ENCODE assay signal across 14 cellular contexts in the genomic region with DNA sequence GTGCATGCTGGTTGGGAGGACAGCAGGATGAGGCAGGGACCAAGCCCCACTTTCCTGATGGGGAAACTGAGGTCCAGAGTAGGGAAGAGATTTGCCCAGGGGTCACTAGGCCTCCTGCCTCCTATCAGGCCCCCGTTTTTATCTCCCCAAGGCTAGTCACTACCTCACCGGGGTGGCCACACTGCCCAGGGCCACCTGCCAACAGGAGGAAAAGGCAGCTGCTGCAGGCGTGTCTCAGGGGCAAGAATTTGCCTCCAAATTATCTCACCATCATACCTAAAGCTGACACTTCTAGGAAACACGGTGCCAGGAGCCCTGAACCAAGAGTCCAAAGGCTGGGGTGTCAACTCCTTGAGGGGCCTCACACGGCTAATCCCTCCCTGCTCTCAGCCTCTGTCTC. TPM values are rescaled to one million over a fixed set of nuclear protein-coding genes. Genes with fewer than 3 reads are reported as not detected.
DNase-seq lines count a peak whose midpoint lies in the region; ATAC-seq and TF ChIP-seq lines count a peak whose summit lies in the region.
"Had no signal": no experiment of that assay in that cellular context is flagged by ENCODE, and none has a peak within 500 bp of the region (broad histone marks: within the 10 kb centered on the region; RNA-seq: fewer than 3 reads in every experiment).

No MANE protein-coding gene starts in this region.

- H3K27ac Mint-ChIP-seq in T-helper 17 cell: peak overlapping the region; percentile 37
- H3K27ac Mint-ChIP-seq in stimulated activated effector memory CD8-positive, alpha-beta T cell treated with anti-CD3 and anti-CD28 coated beads, Interleukin-12 subunit alpha, Interleukin-12 subunit beta, amount 100 ng/mL, for 72 hours: peak overlapping the region; percentile 18
- H3K27ac Mint-ChIP-seq in glutamatergic neuron (ENCODE audit: unreplicated experiment): no peak overlapping the region

- H3K27ac ChIP-seq in right cardiac atrium (ENCODE audit: low read length): no peak overlapping the region
- H3K27ac ChIP-seq: RWPE1, SK-N-MC had no signal

- no peaks in the 10 kb centered on the region for H3K27me3 ChIP-seq in right cardiac atrium (ENCODE audit: control insufficient read depth, insufficient read depth)
- H3K27me3 ChIP-seq: MG63 had no signal

- H3K9me3 Mint-ChIP-seq in stimulated activated effector memory CD8-positive, alpha-beta T cell treated with anti-CD3 and anti-CD28 coated beads, Interleukin-12 subunit alpha, Interleukin-12 subunit beta, amount 100 ng/mL, for 72 hours: no peaks in the 10 kb centered on the region
- no peaks in the 10 kb centered on the region for H3K9me3 Mint-ChIP-seq in glutamatergic neuron (ENCODE audit: unreplicated experiment)

- no peak for TF ChIP-seq CTCF in glutamatergic neuron (IDR thresholded peaks at IDR 0.05; ENCODE audit: partially characterized antibody, unreplicated experiment)

- H3K4me3 Mint-ChIP-seq in T-helper 17 cell (no peak overlapping the region), glutamatergic neuron (ENCODE audit: unreplicated experiment) (no peak overlapping the region)
- no peak overlapping the region for H3K4me3 Mint-ChIP-seq in stimulated activated effector memory CD8-positive, alpha-beta T cell treated with anti-CD3 and anti-CD28 coated beads, Interleukin-12 subunit alpha, Interleukin-12 subunit beta, amount 100 ng/mL, for 72 hours

- ATAC-seq in Right ventricle myocardium superior (ENCODE audit: poor library complexity) (no peak), right cardiac atrium (no peak), T-helper 17 cell (no peak), left lobe of liver (peak; percentile 16), GM19351 (IDR thresholded peaks at IDR 0.05; ENCODE audit: unreplicated experiment) (no peak)
- ATAC-seq in stimulated activated effector memory CD8-positive, alpha-beta T cell treated with anti-CD3 and anti-CD28 coated beads, Interleukin-12 subunit alpha, Interleukin-12 subunit beta, amount 100 ng/mL, for 72 hours: no peak

- intact Hi-C loops in Right ventricle myocardium superior (cut with DNase I): loop anchor here (2.0 kb wide), 1 partner anchor 61 kb away; no protein-coding TSS in a partner anchor
- intact Hi-C loops in right cardiac atrium (cut with DNase I): loop anchor here (2.0 to 10.0 kb wide), 4 partner anchors 59 to 143 kb away; a partner anchor contains a TSS

- H3K36me3 Mint-ChIP-seq in T-helper 17 cell (ENCODE audit: low read depth) (no peaks in the 10 kb centered on the region), glutamatergic neuron (ENCODE audit: unreplicated experiment) (no peaks in the 10 kb centered on the region)
- H3K36me3 Mint-ChIP-seq in stimulated activated effector memory CD8-positive, alpha-beta T cell treated with anti-CD3 and anti-CD28 coated beads, Interleukin-12 subunit alpha, Interleukin-12 subunit beta, amount 100 ng/mL, for 72 hours: no peaks in the 10 kb centered on the region

- no peak overlapping the region for H3K4me3 ChIP-seq in right cardiac atrium (ENCODE audit: low read length)
- H3K4me3 ChIP-seq: MG63, SK-N-MC had no signal

- peaks cover 4% of the 10 kb centered on the region for H3K27me3 Mint-ChIP-seq in T-helper 17 cell
- H3K27me3 Mint-ChIP-seq in glutamatergic neuron (ENCODE audit: unreplicated experiment): peaks cover 6% of the 10 kb centered on the region

- H3K9me3 ChIP-seq in right cardiac atrium (ENCODE audit: control insufficient read depth, low read length): no peaks in the 10 kb centered on the region
- no peaks in the 10 kb centered on the region for H3K9me3 ChIP-seq in T-helper 17 cell (ENCODE audit: control insufficient read depth, low read length, poor library complexity, severe bottlenecking)
- H3K9me3 ChIP-seq: MG63 had no signal

- DNase-seq in Right ventricle myocardium superior (peak; percentile 17), right cardiac atrium (no peak), T-helper 17 cell (no peak), left lobe of liver (ENCODE audit: low spot score) (no peak), glutamatergic neuron (no peak), NCI-H526 treated with DMSO at 0.1 percent for 48 hours (lab: John Stamatoyannopoulos, UW) (no peak)
- DNase-seq in stimulated activated effector memory CD8-positive, alpha-beta T cell treated with anti-CD3 and anti-CD28 coated beads, Interleukin-12 subunit alpha, Interleukin-12 subunit beta, amount 100 ng/mL, for 72 hours (ENCODE audit: low spot score in 2 of 2): no peak
- DNase-seq: NCI-H524 treated with DMSO at 0.1 percent for 48 hours, SIG-M5 had no signal

- no peaks in the 10 kb centered on the region for H3K4me1 ChIP-seq in right cardiac atrium (ENCODE audit: control insufficient read depth, insufficient read depth, low read length)

- 78% methylated on average over 5 of the region's 5 CpGs for WGBS in right cardiac atrium

- H3K4me1 Mint-ChIP-seq in T-helper 17 cell: peaks cover 2% of the 10 kb centered on the region
- peaks cover 8% of the 10 kb centered on the region for H3K4me1 Mint-ChIP-seq in stimulated activated effector memory CD8-positive, alpha-beta T cell treated with anti-CD3 and anti-CD28 coated beads, Interleukin-12 subunit alpha, Interleukin-12 subunit beta, amount 100 ng/mL, for 72 hours
- peaks cover 3% of the 10 kb centered on the region for H3K4me1 Mint-ChIP-seq in glutamatergic neuron (ENCODE audit: low read depth, unreplicated experiment)

RNA-seq across cellular contexts. Expression of a gene that starts 59.7 kb away (rescaled TPM):
- total RNA-seq in Right ventricle myocardium superior: 4.4 TPM
- 1 to 10 TPM; 5.7 to 8.6 (median 6.8) TPM for total RNA-seq in right cardiac atrium
- 2.4 TPM for polyA plus RNA-seq in right cardiac atrium
- 1 to 10 TPM in 1 of 2 donors, under 1 TPM in 1; 0.57 to 1.7 TPM for total RNA-seq in T-helper 17 cell
- total RNA-seq in left lobe of liver: 38.5 TPM
- total RNA-seq in glutamatergic neuron (ENCODE audit: unreplicated experiment): 11.6 TPM
- total RNA-seq: A172 had no signal
